Comparison of ENCODE assay signal across 14 cellular contexts in genomic region chr7:78124221-78124620, GRCh38.
A peak's percentile ranks its signal among the peaks of the same experiment; 100 is the strongest.
DNase-seq lines count a peak whose midpoint lies in the region; ATAC-seq and TF ChIP-seq lines count a peak whose summit lies in the region.
"Had no signal": no experiment of that assay in that cellular context is flagged by ENCODE, and none has a peak within 500 bp of the region (broad histone marks: within the 10 kb centered on the region; RNA-seq: fewer than 3 reads in every experiment).

No MANE protein-coding gene starts in this region.

- no peaks in the 10 kb centered on the region for H3K4me1 Mint-ChIP-seq in stimulated activated memory B cell treated with anti-CD40 and anti-IgM and Interleukin-4, amounts not matched to agents 10 μg/mL and 1 μg/mL and 100 μg/mL, for 72 hours
- H3K4me1 Mint-ChIP-seq: CD14-positive monocyte had no signal

- H3K27ac ChIP-seq in angular gyrus (ENCODE audit: low read depth, low read length), result peak overlapping the region; percentile 10
- H3K27ac ChIP-seq: A549, GM23248 had no signal

- in situ Hi-C loops in G401 (cut with HindIII; ENCODE audit: low sequenced_read_pairs), result no loop called here

- no peaks in the 10 kb centered on the region for H3K36me3 Mint-ChIP-seq in stimulated activated memory B cell treated with anti-CD40 and anti-IgM and Interleukin-4, amounts not matched to agents 10 μg/mL and 1 μg/mL and 100 μg/mL, for 72 hours
- H3K36me3 Mint-ChIP-seq: CD14-positive monocyte; CD8-positive, alpha-beta T cell had no signal

- no peak overlapping the region for H3K27ac Mint-ChIP-seq in stimulated activated memory B cell treated with anti-CD40 and anti-IgM and Interleukin-4, amounts not matched to agents 10 μg/mL and 1 μg/mL and 100 μg/mL, for 72 hours
- H3K27ac Mint-ChIP-seq: CD14-positive monocyte; CD8-positive, alpha-beta T cell had no signal

- no peak overlapping the region for H3K4me3 ChIP-seq in lower leg skin (ENCODE audit: low read depth, poor library complexity, severe bottlenecking)
- H3K4me3 ChIP-seq: A549, GM23248 had no signal

- peak; percentile 14 for ATAC-seq in stimulated activated memory B cell treated with anti-CD40 and anti-IgM and Interleukin-4, amounts not matched to agents 10 μg/mL and 1 μg/mL and 100 μg/mL, for 72 hours
- no peak for ATAC-seq in HG02885 (IDR thresholded peaks at IDR 0.05; ENCODE audit: poor library complexity, unreplicated experiment)
- ATAC-seq: A549; CD8-positive, alpha-beta T cell; HCT116 had no signal

- no peak for TF ChIP-seq CTCF in lower leg skin (IDR thresholded peaks at IDR 0.05)

- no peaks in the 10 kb centered on the region for H3K27me3 Mint-ChIP-seq in stimulated activated memory B cell treated with anti-CD40 and anti-IgM and Interleukin-4, amounts not matched to agents 10 μg/mL and 1 μg/mL and 100 μg/mL, for 72 hours

- TF ChIP-seq POLR2A in lower leg skin (IDR thresholded peaks at IDR 0.05), result no peak

- intact Hi-C loops in lower leg skin (cut with DNase I; ENCODE audit: low total_unique reads), result no loop called here

- H3K9me3 Mint-ChIP-seq in stimulated activated memory B cell treated with anti-CD40 and anti-IgM and Interleukin-4, amounts not matched to agents 10 μg/mL and 1 μg/mL and 100 μg/mL, for 72 hours, result no peaks in the 10 kb centered on the region
- H3K9me3 Mint-ChIP-seq: CD8-positive, alpha-beta T cell had no signal

- DNase-seq in G401 (ENCODE audit: low spot score), result peak; percentile 37
- DNase-seq in globus pallidus (ENCODE audit: low spot score), result peak; percentile 14
- DNase-seq in lower leg skin (ENCODE audit: low spot score in 2 of 2), result no peak
- no peak for DNase-seq in DMS 273 treated with DMSO at 0.1 percent for 48 hours (lab: John Stamatoyannopoulos, UW)
- DNase-seq: CD8-positive, alpha-beta T cell; COR-L47; DMS53; GM23248 had no signal

- WGBS in lower leg skin, 2 donors, result 84 to 90% methylated on average over 4 of the region's 4 CpGs

- no peak overlapping the region for H3K4me3 Mint-ChIP-seq in stimulated activated memory B cell treated with anti-CD40 and anti-IgM and Interleukin-4, amounts not matched to agents 10 μg/mL and 1 μg/mL and 100 μg/mL, for 72 hours
- H3K4me3 Mint-ChIP-seq: CD14-positive monocyte; CD8-positive, alpha-beta T cell had no signal

Comparison
In these comparisons a context has a peak if more than half of its experiments do, and no peak if none do; other contexts are left out.
1. DNase-seq: peak in G401 (single experiment) and globus pallidus (single experiment); none in lower leg skin (0 of 2) and DMS 273 treated with DMSO at 0.1 percent for 48 hours (single experiment).